Comparison of ENCODE assay signal across 1 cellular context in the genomic region with DNA sequence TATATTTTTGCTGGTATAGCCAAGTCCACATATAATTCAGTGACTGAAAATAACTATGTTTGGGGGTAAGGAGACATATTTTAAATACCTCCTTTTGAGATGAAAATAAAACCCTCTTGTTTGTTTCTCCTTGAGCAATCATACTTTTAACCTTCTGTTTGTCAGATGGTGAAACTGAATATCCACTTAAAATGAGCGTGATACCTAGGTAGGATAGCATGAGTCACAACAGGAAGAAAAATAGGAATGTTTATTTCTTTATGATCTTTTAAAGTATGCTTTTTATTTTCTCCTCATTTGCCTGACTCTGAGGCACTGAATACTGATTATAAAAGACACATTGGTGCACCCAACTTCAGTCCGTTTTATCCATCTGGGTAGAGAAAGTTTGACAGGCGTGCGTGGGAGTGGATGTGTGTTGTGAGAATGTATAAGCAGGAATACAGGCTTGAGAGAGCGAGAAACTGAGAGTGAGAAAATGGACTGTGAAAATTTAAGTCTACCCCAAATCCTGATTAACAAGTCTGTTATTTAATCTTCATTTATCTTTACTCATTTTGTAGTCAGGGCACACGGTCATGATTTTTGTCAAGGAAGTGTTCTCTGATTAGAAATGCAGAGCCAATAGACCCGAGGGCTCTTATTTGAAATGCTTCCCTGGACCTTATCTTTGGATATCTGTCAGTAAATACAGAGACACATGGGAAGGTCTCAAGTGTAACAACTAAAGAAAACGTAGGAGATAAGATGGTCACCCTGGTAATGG.
TF ChIP-seq lines count a peak whose summit lies in the region.

No MANE protein-coding gene starts in this region.

TF ChIP-seq in SK-N-SH treated with all-trans-retinoic acid at 6 μM for 48 hours, 23 proteins besides CTCF, POLR2A, EP300 and RAD21 (continued from another document):
- TF ChIP-seq, protein P1, sequence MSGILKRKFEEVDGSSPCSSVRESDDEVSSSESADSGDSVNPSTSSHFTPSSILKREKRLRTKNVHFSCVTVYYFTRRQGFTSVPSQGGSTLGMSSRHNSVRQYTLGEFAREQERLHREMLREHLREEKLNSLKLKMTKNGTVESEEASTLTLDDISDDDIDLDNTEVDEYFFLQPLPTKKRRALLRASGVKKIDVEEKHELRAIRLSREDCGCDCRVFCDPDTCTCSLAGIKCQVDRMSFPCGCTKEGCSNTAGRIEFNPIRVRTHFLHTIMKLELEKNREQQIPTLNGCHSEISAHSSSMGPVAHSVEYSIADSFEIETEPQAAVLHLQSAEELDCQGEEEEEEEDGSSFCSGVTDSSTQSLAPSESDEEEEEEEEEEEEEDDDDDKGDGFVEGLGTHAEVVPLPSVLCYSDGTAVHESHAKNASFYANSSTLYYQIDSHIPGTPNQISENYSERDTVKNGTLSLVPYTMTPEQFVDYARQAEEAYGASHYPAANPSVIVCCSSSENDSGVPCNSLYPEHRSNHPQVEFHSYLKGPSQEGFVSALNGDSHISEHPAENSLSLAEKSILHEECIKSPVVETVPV (CRISPR knock-in tag; IDR thresholded peaks at IDR 0.05) = no peak
- TF ChIP-seq RARB (CRISPR knock-in tag; IDR thresholded peaks at IDR 0.05) = no peak
- TF ChIP-seq, protein P2, sequence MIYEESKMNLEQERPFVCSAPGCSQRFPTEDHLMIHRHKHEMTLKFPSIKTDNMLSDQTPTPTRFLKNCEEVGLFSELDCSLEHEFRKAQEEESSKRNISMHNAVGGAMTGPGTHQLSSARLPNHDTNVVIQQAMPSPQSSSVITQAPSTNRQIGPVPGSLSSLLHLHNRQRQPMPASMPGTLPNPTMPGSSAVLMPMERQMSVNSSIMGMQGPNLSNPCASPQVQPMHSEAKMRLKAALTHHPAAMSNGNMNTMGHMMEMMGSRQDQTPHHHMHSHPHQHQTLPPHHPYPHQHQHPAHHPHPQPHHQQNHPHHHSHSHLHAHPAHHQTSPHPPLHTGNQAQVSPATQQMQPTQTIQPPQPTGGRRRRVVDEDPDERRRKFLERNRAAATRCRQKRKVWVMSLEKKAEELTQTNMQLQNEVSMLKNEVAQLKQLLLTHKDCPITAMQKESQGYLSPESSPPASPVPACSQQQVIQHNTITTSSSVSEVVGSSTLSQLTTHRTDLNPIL (CRISPR knock-in tag; IDR thresholded peaks at IDR 0.05; ENCODE audit: low read depth) = no peak
- TF ChIP-seq ZC3H10 (CRISPR knock-in tag; IDR thresholded peaks at IDR 0.05) = no peak
- no peak for TF ChIP-seq CSDC2 (CRISPR knock-in tag; IDR thresholded peaks at IDR 0.05)
- no peak for TF ChIP-seq ZNF8 (CRISPR knock-in tag; IDR thresholded peaks at IDR 0.05)
- TF ChIP-seq TOX (CRISPR knock-in tag; IDR thresholded peaks at IDR 0.05; ENCODE audit: borderline replicate concordance) = no peak
- no peak for TF ChIP-seq ZFP30 (CRISPR knock-in tag; IDR thresholded peaks at IDR 0.05)
- no peak for TF ChIP-seq ISL1 (CRISPR knock-in tag; IDR thresholded peaks at IDR 0.05)
- no peak for TF ChIP-seq GLIS3 (CRISPR knock-in tag; IDR thresholded peaks at IDR 0.05)
- TF ChIP-seq ZNF565 (CRISPR knock-in tag; conservative IDR thresholded peaks at IDR 0.05; ENCODE audit: low read depth) = no peak
- TF ChIP-seq OSR1 (CRISPR knock-in tag; IDR thresholded peaks at IDR 0.05) = no peak
